ENCODE assay signal across 17 cellular contexts in genomic region chr3:150080058-150080730, GRCh38.
A peak's percentile ranks its signal among the peaks of the same experiment; 100 is the strongest.
DNase-seq lines count a peak whose midpoint lies in the region; ATAC-seq and TF ChIP-seq lines count a peak whose summit lies in the region.
"Had no signal": no experiment of that assay in that cellular context is flagged by ENCODE, and none has a peak within 500 bp of the region (broad histone marks: within the 10 kb centered on the region; RNA-seq: fewer than 3 reads in every experiment).

No MANE protein-coding gene starts in this region.

- H3K4me3 ChIP-seq in ascending aorta = peak overlapping the region in 1 of 2 donors; percentile 12
- no peak overlapping the region for H3K4me3 ChIP-seq in smooth muscle cell
- H3K4me3 ChIP-seq in mesendoderm (ENCODE audit: low read length) = no peak overlapping the region
- H3K4me3 ChIP-seq: BLaER1 treated with 17β-estradiol and CSF1 and Interleukin-3, amounts not matched to agents 10 nM and 100 nM; Peyer's patch; tibial nerve had no signal

- H2BK15ac ChIP-seq in mesendoderm (replicated peaks; ENCODE audit: low read depth) = no peak overlapping the region

- peaks cover 12% of the 10 kb centered on the region for H3K36me3 Mint-ChIP-seq in HFFc6 (ENCODE audit: low read depth)
- H3K36me3 Mint-ChIP-seq: activated naive CD4-positive, alpha-beta T cell treated with anti-CD3 and anti-CD28 coated beads, Interleukin-2, amount 50 U/mL, for 72 hours had no signal

- H2AK5ac ChIP-seq in mesendoderm (ENCODE audit: low read length) = no peak overlapping the region

- DNase-seq in HFFc6 = no peak
- no peak for DNase-seq in ascending aorta (ENCODE audit: low spot score in 2 of 2)
- DNase-seq in islet precursor cell = peak; percentile 85
- no peak for DNase-seq in smooth muscle cell (lab: John Stamatoyannopoulos, UW; ENCODE audit: unreplicated experiment)
- no peak for DNase-seq in mesendoderm
- DNase-seq: activated CD4-positive, alpha-beta T cell treated with anti-CD3 and anti-CD28 coated beads for 1 hour; activated CD8-positive, alpha-beta memory T cell treated with anti-CD3 and anti-CD28 coated beads, Interleukin-2, amount 50 U/mL, for 48 hours; cerebellar nuclear complex; erythroblast; NCI-H1092; Peyer's patch had no signal

- H2BK5ac ChIP-seq in mesendoderm (ENCODE audit: low read length) = no peak overlapping the region

- no peaks in the 10 kb centered on the region for H4K20me1 ChIP-seq in smooth muscle cell (ENCODE audit: low read depth)
- H4K20me1 ChIP-seq: BLaER1 treated with 17β-estradiol and CSF1 and Interleukin-3, amounts not matched to agents 10 nM and 100 nM had no signal

- H2BK120ac ChIP-seq in mesendoderm (ENCODE audit: low read depth, low read length) = no peak overlapping the region

- peaks cover 49% of the 10 kb centered on the region for H3F3A ChIP-seq in smooth muscle cell (ENCODE audit: low read depth)

- H4K8ac ChIP-seq in mesendoderm (ENCODE audit: low read depth, low read length) = no peak overlapping the region

- peaks cover 70% of the 10 kb centered on the region for H3K4me1 Mint-ChIP-seq in HFFc6 (ENCODE audit: low read depth)

- H3K27ac Mint-ChIP-seq in HFFc6 = peak overlapping the region; percentile 98
- H3K27ac Mint-ChIP-seq: activated naive CD4-positive, alpha-beta T cell treated with anti-CD3 and anti-CD28 coated beads, Interleukin-2, amount 50 U/mL, for 72 hours; T-helper 1 cell treated with Interleukin-12 subunit alpha and Interleukin-12 subunit beta and Interleukin-4 antibody, amounts not matched to agents 30 μg/mL and 1 μg/mL, for 36 hours had no signal

- H3K79me2 ChIP-seq in smooth muscle cell (ENCODE audit: low read depth) (no peaks in the 10 kb centered on the region), mesendoderm (ENCODE audit: control insufficient read depth, insufficient read depth, low read length) (no peaks in the 10 kb centered on the region)

- intact Hi-C loops in ascending aorta (cut with DNase I) = no loop called here

- H2AFZ ChIP-seq in smooth muscle cell (ENCODE audit: low read depth) = peak overlapping the region; percentile 67

- H3K4me2 ChIP-seq in smooth muscle cell = peak overlapping the region; percentile 56
- H3K4me2 ChIP-seq in mesendoderm (ENCODE audit: low read length) = no peak overlapping the region
- H3K4me2 ChIP-seq: BLaER1 treated with 17β-estradiol and CSF1 and Interleukin-3, amounts not matched to agents 10 nM and 100 nM had no signal

- H3K27ac ChIP-seq in ascending aorta (peak overlapping the region; percentile 64 to 76), smooth muscle cell (ENCODE audit: low read depth) (peak overlapping the region; percentile 98), mesendoderm (ENCODE audit: low read depth, low read length) (no peak overlapping the region)
- H3K27ac ChIP-seq: BLaER1 treated with 17β-estradiol and CSF1 and Interleukin-3, amounts not matched to agents 10 nM and 100 nM; Peyer's patch; tibial nerve had no signal

- ATAC-seq in HG02885 (IDR thresholded peaks at IDR 0.05; ENCODE audit: poor library complexity, unreplicated experiment) (no peak), HG03442 (IDR thresholded peaks at IDR 0.05; ENCODE audit: unreplicated experiment) (no peak)
- ATAC-seq: activated naive CD4-positive, alpha-beta T cell treated with anti-CD3 and anti-CD28 coated beads, Interleukin-2, amount 50 U/mL, for 72 hours had no signal

- H3K4ac ChIP-seq in mesendoderm (ENCODE audit: low read depth, low read length) = no peak overlapping the region

- 31% methylated on average over 4 of the region's 4 CpGs for WGBS in smooth muscle cell (ENCODE audit: low lambda C conversion rate)
- WGBS in mesendoderm (ENCODE audit: extremely low coverage, insufficient coverage, low lambda C conversion rate) = no CpG with 5 or more reads among the region's 4 CpGs

- H3K9ac ChIP-seq in smooth muscle cell (ENCODE audit: low read depth) = peak overlapping the region; percentile 65
- no peak overlapping the region for H3K9ac ChIP-seq in mesendoderm (ENCODE audit: low read length)
- H3K9ac ChIP-seq: BLaER1 treated with 17β-estradiol and CSF1 and Interleukin-3, amounts not matched to agents 10 nM and 100 nM had no signal

- peak overlapping the region; percentile 59 for H3K4me3 Mint-ChIP-seq in HFFc6
- H3K4me3 Mint-ChIP-seq: T-helper 1 cell treated with Interleukin-12 subunit alpha and Interleukin-12 subunit beta and Interleukin-4 antibody, amounts not matched to agents 30 μg/mL and 1 μg/mL, for 36 hours had no signal

- peaks cover 0 to 9% of the 10 kb centered on the region in 2 donors for H3K9me3 ChIP-seq in ascending aorta
- no peaks in the 10 kb centered on the region for H3K9me3 ChIP-seq in smooth muscle cell (replicated peaks; ENCODE audit: low read depth)

- no peaks in the 10 kb centered on the region for H3K27me3 ChIP-seq in ascending aorta
- no peaks in the 10 kb centered on the region for H3K27me3 ChIP-seq in smooth muscle cell (ENCODE audit: low read depth)
- H3K27me3 ChIP-seq in mesendoderm (ENCODE audit: insufficient read depth, low read length, poor library complexity) = no peaks in the 10 kb centered on the region
- H3K27me3 ChIP-seq: BLaER1 treated with 17β-estradiol and CSF1 and Interleukin-3, amounts not matched to agents 10 nM and 100 nM; Peyer's patch; tibial nerve had no signal

- peaks cover 5% of the 10 kb centered on the region for H3K27me3 Mint-ChIP-seq in HFFc6 (ENCODE audit: insufficient read depth)

- no peak overlapping the region for H3K23ac ChIP-seq in mesendoderm (ENCODE audit: low read length)

- H3K4me1 ChIP-seq in ascending aorta (peaks cover 5 to 9% of the 10 kb centered on the region in 2 donors), smooth muscle cell (ENCODE audit: low read depth) (peaks cover 13% of the 10 kb centered on the region), mesendoderm (ENCODE audit: control insufficient read depth, low read depth, low read length) (no peaks in the 10 kb centered on the region)
- H3K4me1 ChIP-seq: BLaER1 treated with 17β-estradiol and CSF1 and Interleukin-3, amounts not matched to agents 10 nM and 100 nM; Peyer's patch had no signal

- no peak overlapping the region for H3K18ac ChIP-seq in mesendoderm (ENCODE audit: low read length)

- TF ChIP-seq CTCF in HFFc6 (IDR thresholded peaks at IDR 0.05) = no peak
- TF ChIP-seq CTCF in ascending aorta (IDR thresholded peaks at IDR 0.05) = no peak
- no peak for TF ChIP-seq CTCF in smooth muscle cell (IDR thresholded peaks at IDR 0.05; ENCODE audit: borderline replicate concordance, insufficient read depth, poor library complexity, severe bottlenecking)

- no peak overlapping the region for H3K56ac ChIP-seq in mesendoderm (ENCODE audit: low read length)

- H4K5ac ChIP-seq in mesendoderm (ENCODE audit: low read length) = no peak overlapping the region

- no peaks in the 10 kb centered on the region for H3K79me1 ChIP-seq in mesendoderm (ENCODE audit: low read length)

- H3K36me3 ChIP-seq in ascending aorta (no peaks in the 10 kb centered on the region), smooth muscle cell (ENCODE audit: low read depth) (no peaks in the 10 kb centered on the region), mesendoderm (ENCODE audit: control insufficient read depth, insufficient read depth, low read length) (no peaks in the 10 kb centered on the region)
- H3K36me3 ChIP-seq: BLaER1 treated with 17β-estradiol and CSF1 and Interleukin-3, amounts not matched to agents 10 nM and 100 nM; Peyer's patch; tibial nerve had no signal

- peaks cover 17% of the 10 kb centered on the region for H3K9me3 Mint-ChIP-seq in HFFc6
